ENCODE assay signal across 7 cellular contexts in genomic region chr20:28602001-28602400, GRCh38.
DNase-seq lines count a peak whose midpoint lies in the region; ATAC-seq and TF ChIP-seq lines count a peak whose summit lies in the region.
"Not testable (repeated sequence)": the region's sequence is repeated elsewhere in the genome, so short reads cannot be mapped to it uniquely, and the experiment has no call there.

No MANE protein-coding gene starts in this region.

- TF ChIP-seq CTCF in Peyer's patch (IDR thresholded peaks at IDR 0.05); left ventricle myocardium inferior (IDR thresholded peaks at IDR 0.05; ENCODE audit: borderline replicate concordance); mucosa of descending colon (IDR thresholded peaks at IDR 0.05): not testable (repeated sequence)

- H3K27ac ChIP-seq in Peyer's patch (peak overlapping the region; percentile 62 to 81 (median 72)), left ventricle myocardium inferior (replicated peaks) (peak overlapping the region; percentile 89)

- H3K4me3 ChIP-seq in GM08714 (ENCODE audit: low read length), result peak overlapping the region; percentile 71; the same call in 1 of the 2 replicates
- H3K4me3 ChIP-seq in Peyer's patch, result peak overlapping the region; percentile 51 to 75 (median 64)
- peak overlapping the region; percentile 84 for H3K4me3 ChIP-seq in left ventricle myocardium inferior
- H3K4me3 ChIP-seq in mucosa of descending colon, result peak overlapping the region; percentile 70
- peak overlapping the region; percentile 88 for H3K4me3 ChIP-seq in skeletal muscle satellite cell (ENCODE audit: low read length)

- not testable (repeated sequence) for H3K36me3 ChIP-seq in Peyer's patch; left ventricle myocardium inferior; mucosa of descending colon (ENCODE audit: low read depth); skeletal muscle satellite cell (ENCODE audit: insufficient read depth, low read length)

- H3K4me1 ChIP-seq in Peyer's patch (peaks cover 0 to 11% (median 3%) of the 10 kb centered on the region in 4 donors), left ventricle myocardium inferior (peaks cover 18% of the 10 kb centered on the region)
- not testable (repeated sequence) for H3K4me1 ChIP-seq in mucosa of descending colon (ENCODE audit: low read depth); skeletal muscle satellite cell (ENCODE audit: control insufficient read depth, insufficient read depth, low read length)

- H3K27me3 ChIP-seq in Peyer's patch; left ventricle myocardium inferior (ENCODE audit: low read depth); skeletal muscle satellite cell (ENCODE audit: control insufficient read depth, insufficient read depth, low read length): not testable (repeated sequence)

- not testable (repeated sequence) for DNase-seq in Peyer's patch; activated naive CD4-positive, alpha-beta T cell treated with anti-CD3 and anti-CD28 coated beads for 36 hours; left ventricle myocardium inferior; mucosa of descending colon

- peak overlapping the region; percentile 88 for H3K9ac ChIP-seq in skeletal muscle satellite cell (ENCODE audit: low read depth, low read length)

- peaks cover 30% of the 10 kb centered on the region for H3K4me1 Mint-ChIP-seq in activated naive CD4-positive, alpha-beta T cell treated with anti-CD3 and anti-CD28 coated beads for 36 hours (ENCODE audit: low read depth)
- H3K4me1 Mint-ChIP-seq in dendritic cell treated with granulocyte-macrophage colony-stimulating factor and Interleukin-4, amounts not matched to agents 40 ng/mL and 50 ng/mL, for 4 days (ENCODE audit: low read depth), result peaks cover 14% of the 10 kb centered on the region

- intact Hi-C loops in activated naive CD4-positive, alpha-beta T cell treated with anti-CD3 and anti-CD28 coated beads for 36 hours (cut with micrococcal nuclease), result loop anchor here (2.0 kb wide), 1 partner anchor 1775 kb away; no protein-coding TSS in a partner anchor
- intact Hi-C loops in dendritic cell treated with granulocyte-macrophage colony-stimulating factor and Interleukin-4, amounts not matched to agents 40 ng/mL and 50 ng/mL, for 4 days (cut with micrococcal nuclease); left ventricle myocardium inferior (cut with micrococcal nuclease); mucosa of descending colon (cut with DNase I, micrococcal nuclease): not testable (repeated sequence)

- CTCF ChIA-PET in activated naive CD4-positive, alpha-beta T cell treated with anti-CD3 and anti-CD28 coated beads for 36 hours (lab: Charles Lee), result not testable (repeated sequence)

- peak overlapping the region; percentile 75 for H3K4me2 ChIP-seq in skeletal muscle satellite cell (ENCODE audit: low read length)

- peak overlapping the region; percentile 92 for H3K4me3 Mint-ChIP-seq in activated naive CD4-positive, alpha-beta T cell treated with anti-CD3 and anti-CD28 coated beads for 36 hours
- H3K4me3 Mint-ChIP-seq in dendritic cell treated with granulocyte-macrophage colony-stimulating factor and Interleukin-4, amounts not matched to agents 40 ng/mL and 50 ng/mL, for 4 days, result peak overlapping the region; percentile 94

- H3K9me3 Mint-ChIP-seq in activated naive CD4-positive, alpha-beta T cell treated with anti-CD3 and anti-CD28 coated beads for 36 hours, result not testable (repeated sequence)
- peaks cover 18% of the 10 kb centered on the region for H3K9me3 Mint-ChIP-seq in dendritic cell treated with granulocyte-macrophage colony-stimulating factor and Interleukin-4, amounts not matched to agents 40 ng/mL and 50 ng/mL, for 4 days

- ATAC-seq in mucosa of descending colon, result not testable (repeated sequence)

- H3K27me3 Mint-ChIP-seq in activated naive CD4-positive, alpha-beta T cell treated with anti-CD3 and anti-CD28 coated beads for 36 hours (ENCODE audit: low read depth); dendritic cell treated with granulocyte-macrophage colony-stimulating factor and Interleukin-4, amounts not matched to agents 40 ng/mL and 50 ng/mL, for 4 days: not testable (repeated sequence)

- TF ChIP-seq POLR2A in Peyer's patch (IDR thresholded peaks at IDR 0.05), result not testable (repeated sequence)

- peak overlapping the region; percentile 80 for H3K27ac Mint-ChIP-seq in activated naive CD4-positive, alpha-beta T cell treated with anti-CD3 and anti-CD28 coated beads for 36 hours
- H3K27ac Mint-ChIP-seq in dendritic cell treated with granulocyte-macrophage colony-stimulating factor and Interleukin-4, amounts not matched to agents 40 ng/mL and 50 ng/mL, for 4 days, result peak overlapping the region; percentile 73

- not testable (repeated sequence) for H3K9me3 ChIP-seq in Peyer's patch; left ventricle myocardium inferior (replicated peaks); mucosa of descending colon; skeletal muscle satellite cell (replicated peaks; ENCODE audit: low read length)

- H3K36me3 Mint-ChIP-seq in activated naive CD4-positive, alpha-beta T cell treated with anti-CD3 and anti-CD28 coated beads for 36 hours (ENCODE audit: low read depth), result not testable (repeated sequence)
- H3K36me3 Mint-ChIP-seq in dendritic cell treated with granulocyte-macrophage colony-stimulating factor and Interleukin-4, amounts not matched to agents 40 ng/mL and 50 ng/mL, for 4 days (ENCODE audit: low read depth), result peaks cover 13% of the 10 kb centered on the region
